ENCODE assay signal across 12 cellular contexts in genomic region chr16:57001026-57001669, GRCh38. TPM values are rescaled to one million over a fixed set of nuclear protein-coding genes. Genes with fewer than 3 reads are reported as not detected.
A peak's percentile ranks its signal among the peaks of the same experiment; 100 is the strongest.
DNase-seq lines count a peak whose midpoint lies in the region; ATAC-seq and TF ChIP-seq lines count a peak whose summit lies in the region.
"Had no signal": no experiment of that assay in that cellular context is flagged by ENCODE, and none has a peak within 500 bp of the region (broad histone marks: within the 10 kb centered on the region; RNA-seq: fewer than 3 reads in every experiment).

No MANE protein-coding gene starts in this region.

- CTCF ChIA-PET in RWPE1 (lab: Yijun Ruan, JAX): no interaction called here

- DNase-seq in RWPE1 (ENCODE audit: low spot score) (no peak), esophagus squamous epithelium (lab: John Stamatoyannopoulos, UW) (no peak), pons (ENCODE audit: low spot score) (no peak)
- DNase-seq: endodermal cell, NCI-H774, nucleus accumbens had no signal

- H3K4me3 ChIP-seq in esophagus squamous epithelium (no peak overlapping the region), skeletal muscle tissue (ENCODE audit: low read length in 3 of 3) (no peak overlapping the region)

- WGBS in esophagus squamous epithelium, 2 donors: 63 to 78% methylated on average over 4 to 5 of the region's 7 CpGs

- H3K36me3 ChIP-seq in esophagus squamous epithelium: peaks cover 0 to 8% (median 0%) of the 10 kb centered on the region in 3 donors
- peaks cover 0 to 2% (median 0%) of the 10 kb centered on the region in 3 donors for H3K36me3 ChIP-seq in skeletal muscle tissue (ENCODE audit: control insufficient read depth in 3 of 3, insufficient read depth in 3 of 3, low read length in 3 of 3)

- TF ChIP-seq POLR2A in GM18505 (IDR thresholded peaks at IDR 0.05; ENCODE audit: borderline replicate concordance, extremely low read depth, insufficient read depth, insufficient read length): no peak
- TF ChIP-seq POLR2A in esophagus squamous epithelium (IDR thresholded peaks at IDR 0.05): no peak

- intact Hi-C loops in esophagus squamous epithelium (cut with DNase I): no loop called here

- H3K27ac ChIP-seq in RWPE1 (peak overlapping the region; percentile 51), esophagus squamous epithelium (peak overlapping the region; percentile 25 to 82 (median 64)), skeletal muscle tissue (ENCODE audit: low read depth, low read length) (peak overlapping the region; percentile 74)

- POLR2A ChIA-PET in RWPE1 (lab: Yijun Ruan, JAX; ENCODE audit: low non-redundant PET): no interaction called here

- H3K4me1 ChIP-seq in esophagus squamous epithelium (peaks cover 7 to 44% (median 28%) of the 10 kb centered on the region in 3 donors), skeletal muscle tissue (ENCODE audit: control insufficient read depth in 3 of 3, insufficient read depth in 3 of 3, low read length in 3 of 3) (peaks cover 19 to 21% (median 19%) of the 10 kb centered on the region in 3 donors)

- H3K9ac ChIP-seq in skeletal muscle tissue (ENCODE audit: low read depth in 1 of 3, low read length in 3 of 3): no peak overlapping the region

- TF ChIP-seq CTCF in RWPE1 (conservative IDR thresholded peaks at IDR 0.05; ENCODE audit: low read depth) (no peak), esophagus squamous epithelium (IDR thresholded peaks at IDR 0.05) (no peak)

- ATAC-seq in GM18505 (IDR thresholded peaks at IDR 0.05; ENCODE audit: unreplicated experiment) (peak; percentile 4), GM18520 (IDR thresholded peaks at IDR 0.05; ENCODE audit: unreplicated experiment) (no peak), HG03432 (IDR thresholded peaks at IDR 0.05; ENCODE audit: unreplicated experiment) (no peak)

- H3K27me3 ChIP-seq in esophagus squamous epithelium (no peaks in the 10 kb centered on the region), skeletal muscle tissue (ENCODE audit: control insufficient read depth in 3 of 3, insufficient read depth in 3 of 3, low read length in 3 of 3) (no peaks in the 10 kb centered on the region)

- no peaks in the 10 kb centered on the region for H3K9me3 ChIP-seq in esophagus squamous epithelium
- no peaks in the 10 kb centered on the region for H3K9me3 ChIP-seq in skeletal muscle tissue (ENCODE audit: control insufficient read depth in 3 of 3, low read length in 3 of 3)

RNA-seq across cellular contexts. Expression of gene NLRC5, which starts 11.8 kb away (rescaled TPM):
- total RNA-seq in esophagus squamous epithelium: 10 to 100 TPM in 3 of 4 donors, 1 to 10 TPM in 1; 7.7 to 25.2 (median 14.1) TPM
- total RNA-seq in skeletal muscle tissue: 5.7 TPM

RNA-seq across cellular contexts. Expression of gene CETP, which starts 39.4 kb away (rescaled TPM):
- total RNA-seq in esophagus squamous epithelium: under 1 TPM in 3 of 4 donors, not detected in 1; 0.19 to 0.32 (median 0.31) TPM
- total RNA-seq in skeletal muscle tissue: 3.1 TPM
- total RNA-seq: Daoy, endodermal cell, MCF 10A had no signal
